30 cellular contexts compared by ENCODE assay signal in the genomic region with DNA sequence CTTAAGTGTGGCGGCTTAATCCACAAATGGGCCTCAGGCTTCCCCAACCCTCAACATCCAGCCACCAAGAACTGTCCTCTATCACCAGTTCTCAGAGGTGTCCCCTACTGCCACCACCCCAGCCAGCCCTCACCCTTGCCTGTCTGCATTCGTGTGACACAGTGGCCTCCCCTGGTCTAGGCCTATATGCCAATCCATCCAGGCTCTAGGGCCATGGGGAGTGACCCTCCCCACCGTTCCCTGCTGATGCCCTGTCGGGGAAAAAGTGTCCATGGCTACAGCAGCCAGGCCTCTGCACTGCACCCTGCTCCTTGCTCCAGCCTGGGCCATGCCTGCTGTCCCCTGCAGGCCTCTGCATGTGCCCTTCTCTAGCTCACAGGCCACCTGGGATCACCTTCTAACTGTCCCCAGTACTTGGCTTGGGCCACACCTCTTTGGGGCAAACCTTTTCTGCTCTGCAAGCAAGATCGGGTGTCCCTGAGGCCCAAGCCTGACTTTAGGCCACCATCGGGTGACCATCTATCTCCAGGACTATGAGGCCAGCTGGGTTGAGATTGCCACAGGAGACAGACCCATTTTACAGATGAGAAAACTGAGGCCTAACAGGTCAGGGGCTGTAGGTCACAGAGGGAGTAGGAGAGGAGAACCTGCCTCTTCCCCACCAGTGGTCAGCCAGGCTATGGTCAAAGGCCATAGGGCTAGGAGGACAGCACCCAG.
"Had no signal": no experiment of that assay in that cellular context is flagged by ENCODE, and none has a peak within 500 bp of the region (broad histone marks: within the 10 kb centered on the region; RNA-seq: fewer than 3 reads in every experiment).

No MANE protein-coding gene starts in this region.

- H2AFZ ChIP-seq: parathyroid adenoma had no signal

- H3K9ac ChIP-seq: parathyroid adenoma had no signal

- H3K27ac ChIP-seq: epithelial cell of prostate, esophagus squamous epithelium, heart right ventricle, parathyroid adenoma, right atrium auricular region, vagina, VCaP had no signal

- H3K27ac Mint-ChIP-seq: activated naive CD8-positive, alpha-beta T cell; activated T-helper 17 cell treated with anti-CD3 and anti-CD28 coated beads, Interleukin-2, amount 50 U/mL, for 72 hours; mesothelial cell of epicardium; stimulated activated naive CD8-positive, alpha-beta T cell treated with anti-CD3 and anti-CD28 coated beads, Interleukin-15, Interleukin-2, amounts not matched to agents 100 ng/mL and 50 ng/mL, for 24 hours; T-helper 1 cell treated with Interleukin-12 subunit alpha and Interleukin-12 subunit beta and Interleukin-4 antibody, amounts not matched to agents 30 μg/mL and 1 μg/mL, for 36 hours; type B pancreatic cell had no signal

- H3K4me1 Mint-ChIP-seq: activated T-helper 17 cell treated with anti-CD3 and anti-CD28 coated beads, Interleukin-2, amount 50 U/mL, for 72 hours; mesothelial cell of epicardium; naive B cell had no signal

- H3K4me3 Mint-ChIP-seq: activated naive CD8-positive, alpha-beta T cell; activated T-helper 17 cell treated with anti-CD3 and anti-CD28 coated beads, Interleukin-2, amount 50 U/mL, for 72 hours; mesothelial cell of epicardium; naive B cell; neural crest cell; stimulated activated naive CD8-positive, alpha-beta T cell treated with anti-CD3 and anti-CD28 coated beads, Interleukin-15, Interleukin-2, amounts not matched to agents 100 ng/mL and 50 ng/mL, for 24 hours; T-helper 1 cell treated with Interleukin-12 subunit alpha and Interleukin-12 subunit beta and Interleukin-4 antibody, amounts not matched to agents 30 μg/mL and 1 μg/mL, for 36 hours; type B pancreatic cell had no signal

- H3K9me3 Mint-ChIP-seq: activated T-helper 17 cell treated with anti-CD3 and anti-CD28 coated beads, Interleukin-2, amount 50 U/mL, for 72 hours; mesothelial cell of epicardium; naive B cell; stimulated activated naive CD8-positive, alpha-beta T cell treated with anti-CD3 and anti-CD28 coated beads, Interleukin-15, Interleukin-2, amounts not matched to agents 100 ng/mL and 50 ng/mL, for 24 hours; T-helper 1 cell treated with Interleukin-12 subunit alpha and Interleukin-12 subunit beta and Interleukin-4 antibody, amounts not matched to agents 30 μg/mL and 1 μg/mL, for 36 hours; type B pancreatic cell had no signal

- H3K9me3 ChIP-seq: esophagus squamous epithelium, heart right ventricle, right atrium auricular region, vagina had no signal

- H3K4me1 ChIP-seq: esophagus squamous epithelium, heart right ventricle, parathyroid adenoma, right atrium auricular region, vagina had no signal

- H3K4me3 ChIP-seq: esophagus squamous epithelium, heart right ventricle, right atrium auricular region, vagina had no signal

- H3K27me3 Mint-ChIP-seq: activated T-helper 17 cell treated with anti-CD3 and anti-CD28 coated beads, Interleukin-2, amount 50 U/mL, for 72 hours; stimulated activated naive CD8-positive, alpha-beta T cell treated with anti-CD3 and anti-CD28 coated beads, Interleukin-15, Interleukin-2, amounts not matched to agents 100 ng/mL and 50 ng/mL, for 24 hours had no signal

- H3K36me3 Mint-ChIP-seq: activated naive CD8-positive, alpha-beta T cell; mesothelial cell of epicardium; naive B cell; type B pancreatic cell had no signal

- H3K27me3 ChIP-seq: right atrium auricular region, vagina had no signal

- ATAC-seq: activated T-helper 17 cell treated with anti-CD3 and anti-CD28 coated beads, Interleukin-2, amount 50 U/mL, for 72 hours; heart right ventricle; left cardiac atrium; left ventricle myocardium superior had no signal

- H3K36me3 ChIP-seq: esophagus squamous epithelium, heart right ventricle, right atrium auricular region, vagina had no signal

- H3K79me2 ChIP-seq: parathyroid adenoma had no signal

- DNase-seq: activated CD4-positive, alpha-beta T cell treated with anti-CD3 and anti-CD28 coated beads for 4 hours; activated CD4-positive, alpha-beta T cell treated with anti-CD3 and anti-CD28 coated beads, Interleukin-2, amount 50 U/mL, for 4 hours; activated naive CD4-positive, alpha-beta T cell; activated T-cell treated with anti-CD3 and anti-CD28 coated beads, Interleukin-2, amount 50 U/mL, for 1 hour; anterior cingulate cortex; dermis blood vessel endothelial cell; effector CD4-positive, alpha-beta T cell; esophagus squamous epithelium; foreskin melanocyte; heart right ventricle; left cardiac atrium; left ventricle myocardium superior; naive B cell; occipital lobe; stimulated activated CD4-positive, alpha-beta T cell treated with anti-CD3 and anti-CD28 coated beads, Interleukin-2, amount 100 ng/mL, for 48 hours; substantia nigra; SW 1271; T-helper 9 cell had no signal
